Comparison of ENCODE assay signal across 8 cellular contexts in the genomic region with DNA sequence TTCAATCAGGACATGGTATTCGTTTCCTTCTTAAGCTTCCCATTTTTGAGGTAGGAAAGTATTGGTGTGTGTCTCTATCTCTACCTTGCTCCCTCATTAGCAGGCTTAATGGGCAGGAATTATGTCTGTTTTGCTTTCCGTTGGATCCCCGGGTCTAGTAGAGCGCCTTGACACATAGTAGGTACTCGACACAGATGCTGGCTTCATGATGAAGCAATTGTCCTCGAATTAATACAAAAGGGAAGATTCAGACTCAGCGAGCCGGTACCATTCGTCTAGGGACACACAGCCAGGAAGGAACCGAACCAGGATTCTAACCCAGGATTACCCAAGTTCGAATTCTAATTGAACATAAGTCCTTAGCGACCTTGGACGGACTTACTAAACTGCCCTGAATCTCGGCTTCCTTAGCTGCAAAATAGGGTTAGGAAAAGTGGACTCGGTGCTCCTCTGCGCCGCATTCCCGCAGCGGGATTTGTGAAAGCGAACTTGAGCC. TPM values are rescaled to one million over a fixed set of nuclear protein-coding genes. Genes with fewer than 3 reads are reported as not detected.
DNase-seq lines count a peak whose midpoint lies in the region; ATAC-seq, FAIRE-seq and TF ChIP-seq lines count a peak whose summit lies in the region.

No MANE protein-coding gene starts in this region.

- peak overlapping the region; percentile 68; the same call in 1 of the 2 replicates for H2AK5ac ChIP-seq in H1 (ENCODE audit: low read depth, low read length)

- H3K9ac ChIP-seq in OCI-LY1 (ENCODE audit: low read length), result peak overlapping the region; percentile 82
- H3K9ac ChIP-seq in H1 (replicated peaks in 1 of 4; ENCODE audit: extremely low read depth in 1 of 4, low read depth in 3 of 4, low read length in 3 of 4), result peak overlapping the region; percentile 92 to 100 (median 100)

- no peak overlapping the region for H2BK20ac ChIP-seq in H1 (ENCODE audit: low read length)

- H2BK120ac ChIP-seq in H1 (replicated peaks; ENCODE audit: low read depth, low read length), result no peak overlapping the region

- no peak for TF ChIP-seq POLR2A in H1 (IDR thresholded peaks at IDR 0.05; ENCODE audit: control extremely low read depth in 1 of 2, low read depth in 2 of 2, low read length in 2 of 2)

- H3K4me3 ChIP-seq in OCI-LY1 (ENCODE audit: low read depth, low read length, poor library complexity, severe bottlenecking) (peak overlapping the region; percentile 79), H1 (ENCODE audit: extremely low read depth in 1 of 4, insufficient read depth in 2 of 4, low read depth in 3 of 4, low read length in 4 of 4) (peak overlapping the region; percentile 84 to 100 (median 94)), neuron (ENCODE audit: low read length) (peak overlapping the region; percentile 78)

- H4K91ac ChIP-seq in H1 (replicated peaks; ENCODE audit: insufficient read length, low read length), result peak overlapping the region; percentile 86

- 3% methylated on average over 15 of the region's 20 CpGs; no CpG with 5 or more reads in 1 of the 2 experiments for WGBS in H1 (ENCODE audit: extremely low coverage in 1 of 2, insufficient coverage in 1 of 2, insufficient read length in 1 of 2, insufficient replicate concordance in 2 of 2, low coverage in 1 of 2, low lambda C conversion rate in 2 of 2, missing lambda C conversion rate in 1 of 2), 2 experiments

- H3K27ac ChIP-seq in OCI-LY1 (ENCODE audit: low read depth, low read length, poor library complexity, severe bottlenecking) (peak overlapping the region; percentile 79), H1 (ENCODE audit: low read depth, low read length) (peak overlapping the region; percentile 99)

- H3K79me1 ChIP-seq in H1 (ENCODE audit: low read depth, low read length), result no peaks in the 10 kb centered on the region; the same call in 1 of the 2 replicates

- DNase-seq in NCI-H2107 treated with DMSO at 0.1 percent for 48 hours (lab: John Stamatoyannopoulos, UW; ENCODE audit: unreplicated experiment) (peak; percentile 71), NCI-H2107 (lab: John Stamatoyannopoulos, UW) (no peak), H1 (ENCODE audit: low read depth in 1 of 2, low spot score in 2 of 2) (no peak), left colon (no peak), GM19240 (ENCODE audit: insufficient read length, low spot score) (no peak), KBM-7 (no peak)

- TF ChIP-seq EP300 in H1 (IDR thresholded peaks at IDR 0.05; ENCODE audit: borderline replicate concordance in 1 of 2, low read depth in 2 of 2, low read length in 2 of 2), result no peak

- H3K4me1 ChIP-seq in OCI-LY1 (ENCODE audit: insufficient read depth, low read length, severe bottlenecking), result peaks cover 67% of the 10 kb centered on the region
- peaks cover 0 to 4% (median 0%) of the 10 kb centered on the region in 4 experiments; a peak in 1 of 7 replicates for H3K4me1 ChIP-seq in H1 (replicated peaks in 1 of 4; ENCODE audit: control insufficient read depth in 3 of 4, insufficient read depth in 4 of 4, low read length in 3 of 4)
- H3K4me1 ChIP-seq in neuron (ENCODE audit: insufficient read depth, low read length), result peaks cover 22% of the 10 kb centered on the region

- peak overlapping the region; percentile 78 for H4K5ac ChIP-seq in H1 (ENCODE audit: insufficient read length, low read depth, low read length)

- CTCF ChIA-PET in H1 (lab: Charles Lee; ENCODE audit: partially characterized antibody), result interaction anchor here (0.9 to 24.3 kb wide), 6 partner anchors 25 to 572 kb away, joined by 3 to 523 read pairs (median 4); no protein-coding TSS in a partner anchor

- H3K23ac ChIP-seq in H1 (ENCODE audit: insufficient read length), result no peak overlapping the region

- H2AFZ ChIP-seq in OCI-LY1 (ENCODE audit: low read length) (no peak overlapping the region), H1 (ENCODE audit: low read length) (no peak overlapping the region), neuron (ENCODE audit: low read depth, low read length) (peak overlapping the region; percentile 66)

- H3K36me3 ChIP-seq in OCI-LY1 (ENCODE audit: insufficient read depth, low read length) (peaks cover 31% of the 10 kb centered on the region; the same call in 1 of the 2 replicates), H1 (ENCODE audit: control insufficient read depth in 2 of 4, insufficient read depth in 4 of 4, low read length in 3 of 4) (peaks cover 19 to 43% (median 26%) of the 10 kb centered on the region in 4 experiments), neuron (ENCODE audit: insufficient read depth, low read length) (peaks cover 37% of the 10 kb centered on the region)

- H3K27me3 ChIP-seq in OCI-LY1 (ENCODE audit: insufficient read depth, low read length), result no peaks in the 10 kb centered on the region
- H3K27me3 ChIP-seq in H1 (replicated peaks in 1 of 4; ENCODE audit: control insufficient read depth in 3 of 4, extremely low read depth in 1 of 4, insufficient read depth in 3 of 4, low read length in 3 of 4), result no peaks in the 10 kb centered on the region
- no peaks in the 10 kb centered on the region for H3K27me3 ChIP-seq in neuron (ENCODE audit: insufficient read depth, low read length)

- H3K79me2 ChIP-seq in OCI-LY1 (ENCODE audit: insufficient read depth, low read length), result peaks cover 31% of the 10 kb centered on the region
- H3K79me2 ChIP-seq in H1 (ENCODE audit: control insufficient read depth in 1 of 2, insufficient read depth in 2 of 2, low read length in 2 of 2), result peaks cover 34 to 54% of the 10 kb centered on the region in 2 experiments

- TF ChIP-seq CTCF in OCI-LY1 (IDR thresholded peaks at IDR 0.05; ENCODE audit: low read length) (no peak), H1 (IDR thresholded peaks at IDR 0.05; ENCODE audit: control extremely low read depth in 1 of 3, insufficient read depth in 1 of 3, low read depth in 1 of 3, low read length in 3 of 3) (no peak)

- peak overlapping the region; percentile 91 for H2BK5ac ChIP-seq in H1 (ENCODE audit: low read depth, low read length)

- no peak overlapping the region for H3K14ac ChIP-seq in H1 (ENCODE audit: insufficient read length)

- intact Hi-C loops in left colon (cut with DNase I, micrococcal nuclease), result loop anchor here in 1 of 2 donors (10.0 kb wide), 3 partner anchors 243 to 533 kb away; a partner anchor contains a TSS

- peak overlapping the region; percentile 78; the same call in 1 of the 2 replicates for H3K18ac ChIP-seq in H1 (ENCODE audit: extremely low read depth, low read length)

- H4K8ac ChIP-seq in H1 (ENCODE audit: extremely low read depth, insufficient read depth, low read length), result peak overlapping the region; percentile 69; the same call in 1 of the 2 replicates

- H2BK15ac ChIP-seq in H1 (ENCODE audit: low read length), result 0 out of 2 replicates have a peak overlapping the region, but pooled peaks have one; percentile 2

- peak overlapping the region; percentile 84 for H3K4me2 ChIP-seq in OCI-LY1 (ENCODE audit: low read length)
- peak overlapping the region; percentile 94 to 99 for H3K4me2 ChIP-seq in H1 (ENCODE audit: insufficient read depth in 1 of 2, low read depth in 2 of 2, low read length in 2 of 2)

- no peak for ATAC-seq in left colon

- no peaks in the 10 kb centered on the region for H3K9me2 ChIP-seq in OCI-LY1 (ENCODE audit: low read depth, low read length)

- H3K56ac ChIP-seq in H1 (replicated peaks; ENCODE audit: insufficient read length, low read depth, low read length), result peak overlapping the region; percentile 62

- no peak overlapping the region for H3K4ac ChIP-seq in H1 (replicated peaks; ENCODE audit: insufficient read length, low read depth, low read length)

- no peaks in the 10 kb centered on the region for H3F3A ChIP-seq in OCI-LY1 (ENCODE audit: insufficient read depth, low read length)

- in situ Hi-C loops in KBM-7 (cut with MboI; ENCODE audit: low pct_unique_long_range_greater_than_20kb, low sequenced_read_pairs), result no loop called here

- peak overlapping the region; percentile 78 for H2BK12ac ChIP-seq in H1 (ENCODE audit: low read depth, low read length)

- H3K9me3 ChIP-seq in OCI-LY1 (ENCODE audit: low read length) (no peaks in the 10 kb centered on the region), H1 (ENCODE audit: insufficient read depth in 2 of 2, low read depth in 1 of 2, low read length in 1 of 2) (no peaks in the 10 kb centered on the region), neuron (ENCODE audit: low read length) (no peaks in the 10 kb centered on the region)

- H3K23me2 ChIP-seq in H1 (ENCODE audit: low read depth, low read length), result peaks cover 20% of the 10 kb centered on the region

- POLR2A ChIA-PET in H1 (lab: Charles Lee; ENCODE audit: partially characterized antibody), result interaction anchor here (0.6 to 4.3 kb wide), 23 partner anchors 13 to 534 kb away, joined by 3 to 40 read pairs (median 4); no protein-coding TSS in a partner anchor

- no peak for FAIRE-seq in H1 (lab: Jason Lieb, UNC)

- no peak for TF ChIP-seq RAD21 in H1 (IDR thresholded peaks at IDR 0.05 in 1 of 2, conservative IDR thresholded peaks at IDR 0.05 in 1 of 2; ENCODE audit: low read depth in 2 of 2, low read length in 2 of 2)

- H4K20me1 ChIP-seq in OCI-LY1 (ENCODE audit: insufficient read depth, low read length) (no peaks in the 10 kb centered on the region), H1 (replicated peaks in 1 of 2; ENCODE audit: control insufficient read depth in 1 of 2, insufficient read depth in 2 of 2, low read length in 2 of 2) (peaks cover 6 to 15% of the 10 kb centered on the region in 2 experiments)

RNA-seq across cellular contexts. Expression of a gene that starts 0.5 kb away (rescaled TPM):
- total RNA-seq in H1 (2021; fragmentation: NEBNext Ultra II Directional; extraction: Animal tissue kit (Norgen Biotek cat#: 25700)), result 78.1 and 82.3 TPM in 2 replicates
- 54.5 and 72.1 TPM in 2 replicates for polyA plus RNA-seq in H1 (2011; rRNA removed)
- polyA plus RNA-seq in H1 (2011; cell fraction: cytosol; rRNA removed), result 78.1 TPM
- polyA plus RNA-seq in H1 (2011; cell fraction: nucleus; rRNA removed), result 62.2 TPM
- polyA plus RNA-seq in H1 (2012, experiment 1 of 2), result 90.4 to 92.7 TPM (median 91.1 TPM) in 4 replicates
- polyA plus RNA-seq in H1 (2012, experiment 2 of 2), result 48.9 TPM
- 70.5 TPM for polyA plus RNA-seq in H1 (2013, experiment 1 of 2)
- polyA plus RNA-seq in H1 (2013, experiment 2 of 2), result 70.7 TPM
- polyA minus RNA-seq in H1 (2011; rRNA and poly(A)+ RNA removed), result 43.8 and 59.1 TPM in 2 replicates
- polyA minus RNA-seq in H1 (2011; cell fraction: cytosol; rRNA and poly(A)+ RNA removed), result 19.7 TPM
- polyA minus RNA-seq in H1 (2011; cell fraction: nucleus; rRNA and poly(A)+ RNA removed), result 42.0 TPM
- 10 to 100 TPM; 87.2 to 97.3 TPM for total RNA-seq in left colon

RNA-seq across cellular contexts. Expression of a gene that starts 0.9 kb away (rescaled TPM):
- 89.6 and 103 TPM in 2 replicates for total RNA-seq in H1 (2021; fragmentation: NEBNext Ultra II Directional; extraction: Animal tissue kit (Norgen Biotek cat#: 25700))
- polyA plus RNA-seq in H1 (2011; rRNA removed), result 16.0 and 21.4 TPM in 2 replicates
- polyA plus RNA-seq in H1 (2011; cell fraction: cytosol; rRNA removed), result 38.1 TPM
- polyA plus RNA-seq in H1 (2011; cell fraction: nucleus; rRNA removed), result 57.9 TPM
- 66.9 to 81.1 TPM (median 74.1 TPM) in 4 replicates for polyA plus RNA-seq in H1 (2012, experiment 1 of 2)
- 10.3 TPM for polyA plus RNA-seq in H1 (2012, experiment 2 of 2)
- polyA plus RNA-seq in H1 (2013, experiment 1 of 2), result 46.8 TPM
- polyA plus RNA-seq in H1 (2013, experiment 2 of 2), result 41.7 TPM
- 53.9 and 54.8 TPM in 2 replicates for polyA minus RNA-seq in H1 (2011; rRNA and poly(A)+ RNA removed)
- polyA minus RNA-seq in H1 (2011; cell fraction: cytosol; rRNA and poly(A)+ RNA removed), result 43.7 TPM
- polyA minus RNA-seq in H1 (2011; cell fraction: nucleus; rRNA and poly(A)+ RNA removed), result 142 TPM
- total RNA-seq in left colon, result 10 to 100 TPM; 43.9 to 47.9 TPM

RNA-seq across cellular contexts. Expression of a gene that starts 36.0 kb away (rescaled TPM):
- total RNA-seq in H1 (2021; fragmentation: NEBNext Ultra II Directional; extraction: Animal tissue kit (Norgen Biotek cat#: 25700)), result 0.48 and 0.61 TPM in 2 replicates
- polyA plus RNA-seq in H1 (2011; rRNA removed), result 0.35 TPM in 2 replicates
- 0.41 TPM for polyA plus RNA-seq in H1 (2011; cell fraction: cytosol; rRNA removed)
- polyA plus RNA-seq in H1 (2011; cell fraction: nucleus; rRNA removed), result 0.27 TPM
- polyA plus RNA-seq in H1 (2012, experiment 1 of 2), result 0.16 to 0.42 TPM (median 0.24 TPM) in 4 replicates
- 0.26 TPM for polyA plus RNA-seq in H1 (2012, experiment 2 of 2)
- polyA plus RNA-seq in H1 (2013, experiment 1 of 2), result 0.55 TPM
- 0.68 TPM for polyA plus RNA-seq in H1 (2013, experiment 2 of 2)
- polyA minus RNA-seq in H1 (2011; rRNA and poly(A)+ RNA removed), result not detected in 2 replicates
- not detected for polyA minus RNA-seq in H1 (2011; cell fraction: cytosol; rRNA and poly(A)+ RNA removed)
- not detected for polyA minus RNA-seq in H1 (2011; cell fraction: nucleus; rRNA and poly(A)+ RNA removed)
- total RNA-seq in left colon, result 1 to 10 TPM; 3.6 to 8.0 TPM

RNA-seq across cellular contexts. Expression of a gene that starts 46.8 kb away (rescaled TPM):
- 6.0 TPM in 2 replicates for total RNA-seq in H1 (2021; fragmentation: NEBNext Ultra II Directional; extraction: Animal tissue kit (Norgen Biotek cat#: 25700))
- polyA plus RNA-seq in H1 (2011; rRNA removed), result 2.2 and 3.0 TPM in 2 replicates
- 2.3 TPM for polyA plus RNA-seq in H1 (2011; cell fraction: cytosol; rRNA removed)
- polyA plus RNA-seq in H1 (2011; cell fraction: nucleus; rRNA removed), result 6.1 TPM
- 4.6 to 6.0 TPM (median 5.7 TPM) in 4 replicates for polyA plus RNA-seq in H1 (2012, experiment 1 of 2)
- polyA plus RNA-seq in H1 (2012, experiment 2 of 2), result 1.9 TPM
- polyA plus RNA-seq in H1 (2013, experiment 1 of 2), result 5.6 TPM
- polyA plus RNA-seq in H1 (2013, experiment 2 of 2), result 6.5 TPM
- 5.3 TPM in 2 replicates for polyA minus RNA-seq in H1 (2011; rRNA and poly(A)+ RNA removed)
- 4.6 TPM for polyA minus RNA-seq in H1 (2011; cell fraction: cytosol; rRNA and poly(A)+ RNA removed)
- polyA minus RNA-seq in H1 (2011; cell fraction: nucleus; rRNA and poly(A)+ RNA removed), result 7.9 TPM
- total RNA-seq in left colon, result 1 to 10 TPM; 4.6 to 5.3 TPM
